ENCODE assay signal across 20 cellular contexts in the genomic region with DNA sequence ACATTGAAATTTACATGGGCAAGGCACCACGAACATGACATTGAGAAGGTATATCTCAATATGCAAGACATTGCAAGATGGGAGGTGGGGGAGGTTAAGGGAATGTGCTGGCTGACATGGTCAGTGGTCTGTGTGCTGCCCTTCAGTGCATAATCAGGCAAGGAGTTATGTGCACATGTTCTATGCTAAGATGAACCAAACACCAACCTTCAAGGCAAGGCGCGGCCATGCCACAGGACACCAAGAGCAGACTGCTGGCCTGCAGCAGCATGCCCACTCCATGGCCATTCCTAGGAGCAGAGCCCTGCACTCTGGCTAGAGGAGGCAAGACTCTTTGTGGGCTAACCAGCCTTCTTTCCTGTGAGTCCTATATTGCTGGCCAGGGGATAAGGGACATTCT.
"Had no signal": no experiment of that assay in that cellular context is flagged by ENCODE, and none has a peak within 500 bp of the region (broad histone marks: within the 10 kb centered on the region; RNA-seq: fewer than 3 reads in every experiment).

No MANE protein-coding gene starts in this region.

- H3K9me3 ChIP-seq: SJCRH30 had no signal

- H3K27ac ChIP-seq: SJCRH30 had no signal

- H3K27me3 ChIP-seq: SJCRH30 had no signal

- FAIRE-seq: RCC 7860 had no signal

- ATAC-seq: SK-N-SH treated with all-trans-retinoic acid at 6 μM for 48 hours had no signal

- H3K36me3 ChIP-seq: SJCRH30 had no signal

- DNase-seq: Karpas-422, KBM-7, MM.1S, NCI-H1092 treated with DMSO at 0.1 percent for 48 hours, NCI-H1436, NCI-H187, NCI-H2029, NCI-H2081 treated with DMSO at 0.1 percent for 48 hours, NCI-H2171, NCI-H226, NCI-H446, NCI-H510A, NCI-H524 treated with DMSO at 0.1 percent for 48 hours, NCI-H69, NCI-H774, RPMI8226, SHP77 treated with DMSO at 0.1 percent for 48 hours had no signal

- H3K4me3 ChIP-seq: SJCRH30 had no signal
